9 cellular contexts compared by ENCODE assay signal in genomic region chr12:131828671-131829350, GRCh38. TPM values are rescaled to one million over a fixed set of nuclear protein-coding genes. Genes with fewer than 3 reads are reported as not detected.
A peak's percentile ranks its signal among the peaks of the same experiment; 100 is the strongest.
DNase-seq lines count a peak whose midpoint lies in the region; TF ChIP-seq lines count a peak whose summit lies in the region.
"Had no signal": no experiment of that assay in that cellular context is flagged by ENCODE, and none has a peak within 500 bp of the region (broad histone marks: within the 10 kb centered on the region; RNA-seq: fewer than 3 reads in every experiment).

No MANE protein-coding gene starts in this region.

- H3K9me3 Mint-ChIP-seq in osteocyte (ENCODE audit: unreplicated experiment) = no peaks in the 10 kb centered on the region

- intact Hi-C loops in esophagus muscularis mucosa (cut with DNase I) = no loop called here

- peak overlapping the region; percentile 41 for H3K9ac ChIP-seq in SK-N-MC (ENCODE audit: insufficient read length)

- peak overlapping the region; percentile 68 for H3K4me3 Mint-ChIP-seq in osteocyte (ENCODE audit: unreplicated experiment)

- no peaks in the 10 kb centered on the region for H3K36me3 Mint-ChIP-seq in osteocyte (ENCODE audit: unreplicated experiment)

- H3K36me3 ChIP-seq in SK-N-MC (ENCODE audit: insufficient read depth, low read length) = no peaks in the 10 kb centered on the region
- no peaks in the 10 kb centered on the region for H3K36me3 ChIP-seq in esophagus muscularis mucosa

- TF ChIP-seq EP300 in esophagus muscularis mucosa (IDR thresholded peaks at IDR 0.05) = no peak

- WGBS in esophagus muscularis mucosa = 0% methylated on average over 10 of the region's 64 CpGs

- peaks cover 12% of the 10 kb centered on the region for H3K4me1 Mint-ChIP-seq in osteocyte (ENCODE audit: unreplicated experiment)

- H3K27ac Mint-ChIP-seq in osteocyte (ENCODE audit: unreplicated experiment) = no peak overlapping the region

- peaks cover 21% of the 10 kb centered on the region for H3K27me3 Mint-ChIP-seq in osteocyte (ENCODE audit: unreplicated experiment)

- H3K4me1 ChIP-seq in esophagus muscularis mucosa = peaks cover 27 to 56% (median 50%) of the 10 kb centered on the region in 4 donors

- H3K9me3 ChIP-seq in SK-N-MC (ENCODE audit: low read depth, low read length) (no peaks in the 10 kb centered on the region), esophagus muscularis mucosa (no peaks in the 10 kb centered on the region)

- TF ChIP-seq POLR2A in esophagus muscularis mucosa (IDR thresholded peaks at IDR 0.05; ENCODE audit: low read depth) = no peak

- peak overlapping the region; percentile 83 for H3K4me3 ChIP-seq in SK-N-MC
- peak overlapping the region; percentile 53 to 68 (median 56) for H3K4me3 ChIP-seq in esophagus muscularis mucosa

- H3K27me3 ChIP-seq in esophagus muscularis mucosa = peaks cover 3 to 88% (median 31%) of the 10 kb centered on the region in 4 donors

- H3K27ac ChIP-seq in SK-N-MC (no peak overlapping the region), esophagus muscularis mucosa (replicated peaks in 1 of 4) (peak overlapping the region; percentile 23 to 84 (median 42))
- H3K27ac ChIP-seq: C4-2B had no signal

- TF ChIP-seq CTCF in esophagus muscularis mucosa (IDR thresholded peaks at IDR 0.05) (no peak), osteocyte (IDR thresholded peaks at IDR 0.05) (no peak)

- DNase-seq in NCI-H1092 treated with DMSO at 0.1 percent for 48 hours (lab: John Stamatoyannopoulos, UW) (peak; percentile 9), NCI-H1092 (lab: John Stamatoyannopoulos, UW) (no peak), SK-N-MC (ENCODE audit: low read depth, low spot score) (no peak), esophagus muscularis mucosa (ENCODE audit: extremely low spot score) (no peak), osteocyte (ENCODE audit: extremely low spot score, unreplicated experiment) (no peak), NCI-H2196 treated with DMSO at 0.1 percent for 48 hours (lab: John Stamatoyannopoulos, UW; ENCODE audit: unreplicated experiment) (no peak), HK-2 (ENCODE audit: unreplicated experiment) (no peak)
- DNase-seq in effector CD4-positive, alpha-beta T cell = no peak

RNA-seq across cellular contexts. Expression of gene MMP17, which starts 0.6 kb away (rescaled TPM):
- total RNA-seq in esophagus muscularis mucosa (1 to 10 TPM; 2.5 to 5.8 (median 5.1) TPM), osteocyte (1.7 and 2.9 TPM in 2 replicates)
